In the genomic region with DNA sequence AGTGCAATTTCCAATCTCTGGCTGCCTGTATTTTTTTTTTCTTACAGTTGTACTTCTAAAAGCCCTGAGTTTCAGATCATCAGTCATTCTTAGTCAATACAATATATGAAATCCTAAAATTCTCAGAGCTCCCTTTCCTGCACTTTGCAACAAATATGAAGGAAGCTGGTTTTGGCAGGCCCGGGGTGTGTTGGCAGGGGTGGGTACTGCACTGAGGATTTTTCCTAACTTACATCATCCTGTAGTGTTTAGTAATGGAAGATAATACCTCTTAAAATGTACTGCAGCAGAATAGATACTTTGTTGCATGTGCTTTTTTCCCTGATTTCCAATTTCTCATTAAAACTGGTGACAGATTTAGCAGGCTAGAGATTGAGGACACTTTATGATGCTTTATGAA, we compare ENCODE assay signal across 23 cellular contexts.
"Had no signal": no experiment of that assay in that cellular context is flagged by ENCODE, and none has a peak within 500 bp of the region (broad histone marks: within the 10 kb centered on the region; RNA-seq: fewer than 3 reads in every experiment).

No MANE protein-coding gene starts in this region.

- H3K36me3 ChIP-seq: Peyer's patch, WERI-Rb-1 had no signal

- H3K9ac ChIP-seq: KMS-11 had no signal

- H3K4me1 ChIP-seq: body of pancreas, Peyer's patch had no signal

- ATAC-seq: activated CD4-positive, alpha-beta T cell treated with anti-CD3 and anti-CD28 coated beads for 36 hours; activated CD8-positive, alpha-beta T cell treated with anti-CD3 and anti-CD28 coated beads for 36 hours; body of pancreas; T-cell had no signal

- H3K4me3 Mint-ChIP-seq: activated CD4-positive, alpha-beta T cell treated with anti-CD3 and anti-CD28 coated beads for 36 hours; activated CD8-positive, alpha-beta T cell treated with anti-CD3 and anti-CD28 coated beads for 36 hours; T-cell had no signal

- H3K27me3 Mint-ChIP-seq: activated CD4-positive, alpha-beta T cell treated with anti-CD3 and anti-CD28 coated beads for 36 hours; activated CD8-positive, alpha-beta T cell treated with anti-CD3 and anti-CD28 coated beads for 36 hours; T-cell had no signal

- H3K4me3 ChIP-seq: body of pancreas, Peyer's patch had no signal

- H3K9me3 ChIP-seq: body of pancreas, Peyer's patch had no signal

- H3K27me3 ChIP-seq: body of pancreas, Peyer's patch had no signal

- H3K9me3 Mint-ChIP-seq: activated CD8-positive, alpha-beta T cell treated with anti-CD3 and anti-CD28 coated beads for 36 hours had no signal

- H3K27ac ChIP-seq: body of pancreas, KMS-11, Peyer's patch, WERI-Rb-1 had no signal

- H3K4me1 Mint-ChIP-seq: activated CD4-positive, alpha-beta T cell treated with anti-CD3 and anti-CD28 coated beads for 36 hours; T-cell had no signal

- H3K27ac Mint-ChIP-seq: activated CD4-positive, alpha-beta T cell treated with anti-CD3 and anti-CD28 coated beads for 36 hours; activated CD8-positive, alpha-beta T cell treated with anti-CD3 and anti-CD28 coated beads for 36 hours; T-cell had no signal

- DNase-seq: activated CD4-positive, alpha-beta T cell treated with anti-CD3 and anti-CD28 coated beads for 36 hours; activated CD8-positive, alpha-beta memory T cell treated with anti-CD3 and anti-CD28 coated beads, Interleukin-2, amount 50 U/mL, for 48 hours; activated CD8-positive, alpha-beta T cell treated with anti-CD3 and anti-CD28 coated beads for 36 hours; activated naive CD4-positive, alpha-beta T cell treated with anti-CD3 and anti-CD28 coated beads, Interleukin-2, amount 50 U/mL, for 16 hours; activated T-cell treated with anti-CD3 and anti-CD28 coated beads, Interleukin-2, amount 50 U/mL, for 1 hour; aorta; body of pancreas; MV-4-11; NCI-H1092 treated with DMSO at 0.1 percent for 48 hours; NCI-H1436; NCI-H1694 treated with DMSO at 0.1 percent for 48 hours; NCI-H2029 treated with DMSO at 0.1 percent for 48 hours; NCI-H345; NCI-H510A treated with DMSO at 0.1 percent for 48 hours; NCI-H69; NK-92 treated with Interleukin-12 subunit alpha and Interleukin-12 subunit beta, amount 100 ng/mL, for 24 hours; Peyer's patch; SIG-M5; T-cell; T-helper 2 cell; T1000; WERI-Rb-1 had no signal

- H3K36me3 Mint-ChIP-seq: T-cell had no signal
